Comparison of ENCODE assay signal across 11 cellular contexts in the genomic region with DNA sequence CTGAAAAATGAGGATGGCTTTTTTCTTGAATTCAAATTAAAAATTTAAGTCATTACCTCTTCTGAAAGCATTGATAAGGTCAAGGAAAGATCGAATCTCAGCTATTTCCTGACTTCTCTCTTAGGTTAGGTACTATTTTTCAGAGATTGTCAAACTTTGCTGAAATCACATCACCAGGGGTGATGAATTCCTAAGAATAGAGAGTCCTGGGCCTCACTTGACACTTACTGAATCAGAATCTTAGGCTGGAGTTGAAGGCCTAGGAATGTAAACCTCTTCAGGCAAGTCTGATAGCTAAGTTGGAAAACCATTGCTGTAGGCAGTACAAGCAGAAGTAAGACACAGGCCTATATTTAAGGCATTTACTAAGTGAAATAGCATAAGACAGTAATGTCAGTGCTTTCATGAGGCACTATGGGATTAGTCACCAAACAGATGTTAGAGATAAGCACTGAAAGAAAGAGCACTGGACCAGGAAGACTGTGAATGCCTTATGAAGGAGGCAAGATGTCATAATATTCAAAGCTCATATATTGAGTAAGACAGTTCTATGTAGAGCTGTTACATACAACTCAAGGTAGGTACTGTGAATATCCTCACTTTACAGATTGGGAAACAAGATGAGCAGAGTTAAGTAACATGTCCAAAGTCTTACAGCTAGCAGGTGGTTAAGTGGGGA. TPM values are rescaled to one million over a fixed set of nuclear protein-coding genes. Genes with fewer than 3 reads are reported as not detected.
A peak's percentile ranks its signal among the peaks of the same experiment; 100 is the strongest.
DNase-seq lines count a peak whose midpoint lies in the region; ATAC-seq and TF ChIP-seq lines count a peak whose summit lies in the region.
"Had no signal": no experiment of that assay in that cellular context is flagged by ENCODE, and none has a peak within 500 bp of the region (broad histone marks: within the 10 kb centered on the region; RNA-seq: fewer than 3 reads in every experiment).

No MANE protein-coding gene starts in this region.

- peaks cover 38% of the 10 kb centered on the region for H3K4me1 Mint-ChIP-seq in activated T-cell treated with anti-CD3 and anti-CD28 coated beads, Interleukin-2, amount 50 U/mL, for 24 hours (ENCODE audit: low read depth)

- no peak for DNase-seq in activated T-cell treated with anti-CD3 and anti-CD28 coated beads, Interleukin-2, amount 50 U/mL, for 24 hours
- DNase-seq in activated T-cell treated with anti-CD3 and anti-CD28 coated beads, Interleukin-2, amount 50 U/mL, for 48 hours, result no peak
- DNase-seq in RKO (ENCODE audit: low spot score) (peak; percentile 46), epithelial cell of prostate (ENCODE audit: low read depth, low spot score) (peak; percentile 27), renal cortical epithelial cell (ENCODE audit: low read depth) (peak; percentile 42), GM19238 (ENCODE audit: insufficient read length, low spot score) (no peak), GM13976 (ENCODE audit: low spot score) (no peak)
- DNase-seq: colonic mucosa had no signal

- peak overlapping the region; percentile 17 for H3K27ac Mint-ChIP-seq in activated T-cell treated with anti-CD3 and anti-CD28 coated beads, Interleukin-2, amount 50 U/mL, for 24 hours

- no peak for TF ChIP-seq CTCF in GM13976 (IDR thresholded peaks at IDR 0.05; ENCODE audit: borderline replicate concordance, control extremely low read depth, extremely low read depth, insufficient read depth, missing control alignments)

- H3K36me3 Mint-ChIP-seq in activated T-cell treated with anti-CD3 and anti-CD28 coated beads, Interleukin-2, amount 50 U/mL, for 24 hours (ENCODE audit: low read depth), result peaks cover 21% of the 10 kb centered on the region

- peak overlapping the region; percentile 5 for H3K27ac ChIP-seq in epithelial cell of prostate
- H3K27ac ChIP-seq: C4-2B, colonic mucosa had no signal

- H3K9me3 Mint-ChIP-seq in activated T-cell treated with anti-CD3 and anti-CD28 coated beads, Interleukin-2, amount 50 U/mL, for 24 hours, result no peaks in the 10 kb centered on the region

- in situ Hi-C loops in GM13976 (cut with MboI; ENCODE audit: low sequenced_read_pairs, unreplicated experiment), result no loop called here

- no peak overlapping the region for H3K4me3 Mint-ChIP-seq in activated T-cell treated with anti-CD3 and anti-CD28 coated beads, Interleukin-2, amount 50 U/mL, for 24 hours

- ATAC-seq in GM18511 (IDR thresholded peaks at IDR 0.05; ENCODE audit: unreplicated experiment), result no peak
- ATAC-seq: sciatic nerve had no signal

- H3K27me3 Mint-ChIP-seq in activated T-cell treated with anti-CD3 and anti-CD28 coated beads, Interleukin-2, amount 50 U/mL, for 24 hours, result no peaks in the 10 kb centered on the region

RNA-seq across cellular contexts. Expression of gene DCAF7, which starts 21.5 kb away (rescaled TPM):
- total RNA-seq in renal cortical epithelial cell, result 18.4 and 53.2 TPM in 2 replicates

RNA-seq across cellular contexts. Expression of gene TACO1, which starts 28.9 kb away (rescaled TPM):
- total RNA-seq in renal cortical epithelial cell, result 15.4 and 22.2 TPM in 2 replicates

RNA-seq across cellular contexts. Expression of gene KCNH6, which starts 48.6 kb away (rescaled TPM):
- 0.05 TPM in 1 of 2 replicates, not detected in the other for total RNA-seq in renal cortical epithelial cell
- total RNA-seq: sciatic nerve had no signal

RNA-seq across cellular contexts. Expression of gene MAP3K3, which starts 50.4 kb away (rescaled TPM):
- total RNA-seq in renal cortical epithelial cell, result 12.0 and 23.2 TPM in 2 replicates

Comparison
In these comparisons a context has a peak if more than half of its experiments do, and no peak if none do; other contexts are left out.
1. DNase-seq: peak in RKO (single experiment), epithelial cell of prostate (single experiment) and renal cortical epithelial cell (single experiment); none in activated T-cell treated with anti-CD3 and anti-CD28 coated beads, Interleukin-2, amount 50 U/mL, for 24 hours (single experiment), activated T-cell treated with anti-CD3 and anti-CD28 coated beads, Interleukin-2, amount 50 U/mL, for 48 hours (0 of 2), GM19238 (single experiment) and GM13976 (single experiment).